8 cellular contexts compared by ENCODE assay signal in the genomic region with DNA sequence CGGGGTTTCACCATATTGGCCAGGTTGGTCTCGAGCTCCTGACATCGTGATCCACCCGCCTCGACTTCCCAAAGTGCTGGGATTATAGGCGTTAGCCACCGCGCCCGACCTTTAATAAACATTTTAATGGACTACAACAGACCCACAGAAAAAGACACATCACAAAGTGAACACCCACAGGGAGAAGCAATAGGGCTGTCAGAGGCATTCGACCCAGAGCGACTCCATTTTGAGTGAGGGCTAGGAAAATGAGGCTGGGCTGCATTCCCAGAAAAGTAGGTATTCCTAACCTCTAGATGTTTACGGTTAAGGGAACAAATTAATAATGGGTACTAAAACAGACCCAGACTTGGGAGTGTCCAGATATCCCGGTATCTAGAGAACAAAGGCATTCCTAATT. TPM values are rescaled to one million over a fixed set of nuclear protein-coding genes. Genes with fewer than 3 reads are reported as not detected.
DNase-seq lines count a peak whose midpoint lies in the region; ATAC-seq lines count a peak whose summit lies in the region.

No MANE protein-coding gene starts in this region.

- H3K9me3 ChIP-seq in iPS-15b (ENCODE audit: control insufficient read depth, insufficient read depth, low read length): no peaks in the 10 kb centered on the region

- peaks cover 0 to 28% of the 10 kb centered on the region in 2 donors for H3K9me3 Mint-ChIP-seq in activated naive CD4-positive, alpha-beta T cell treated with anti-CD3 and anti-CD28 coated beads, Interleukin-2, amount 50 U/mL, for 72 hours
- H3K9me3 Mint-ChIP-seq in stimulated activated memory B cell treated with anti-CD40 and anti-IgM and Interleukin-4, amounts not matched to agents 10 μg/mL and 1 μg/mL and 100 μg/mL, for 72 hours: peaks cover 2% of the 10 kb centered on the region

- H3K27me3 ChIP-seq in iPS-15b (ENCODE audit: control insufficient read depth, insufficient read depth, low read length): no peaks in the 10 kb centered on the region

- H3K27ac Mint-ChIP-seq in activated naive CD4-positive, alpha-beta T cell treated with anti-CD3 and anti-CD28 coated beads, Interleukin-2, amount 50 U/mL, for 72 hours: peak overlapping the region; percentile 65 to 88
- peak overlapping the region; percentile 94 for H3K27ac Mint-ChIP-seq in stimulated activated memory B cell treated with anti-CD40 and anti-IgM and Interleukin-4, amounts not matched to agents 10 μg/mL and 1 μg/mL and 100 μg/mL, for 72 hours

- no peaks in the 10 kb centered on the region for H3K27me3 Mint-ChIP-seq in stimulated activated memory B cell treated with anti-CD40 and anti-IgM and Interleukin-4, amounts not matched to agents 10 μg/mL and 1 μg/mL and 100 μg/mL, for 72 hours

- peaks cover 51 to 74% of the 10 kb centered on the region in 2 donors for H3K36me3 Mint-ChIP-seq in activated naive CD4-positive, alpha-beta T cell treated with anti-CD3 and anti-CD28 coated beads, Interleukin-2, amount 50 U/mL, for 72 hours
- peaks cover 40% of the 10 kb centered on the region for H3K36me3 Mint-ChIP-seq in stimulated activated memory B cell treated with anti-CD40 and anti-IgM and Interleukin-4, amounts not matched to agents 10 μg/mL and 1 μg/mL and 100 μg/mL, for 72 hours

- DNase-seq in NCI-H82 (lab: John Stamatoyannopoulos, UW): peak; percentile 7
- no peak for DNase-seq in NCI-H82 treated with DMSO at 0.1 percent for 48 hours (lab: John Stamatoyannopoulos, UW; ENCODE audit: unreplicated experiment)
- DNase-seq in activated naive CD4-positive, alpha-beta T cell treated with anti-CD3 and anti-CD28 coated beads, Interleukin-2, amount 50 U/mL, for 72 hours (ENCODE audit: low spot score in 2 of 2): no peak
- no peak for DNase-seq in iPS-NIHi11 (ENCODE audit: low spot score)
- no peak for DNase-seq in NCI-H187 (lab: John Stamatoyannopoulos, UW)

- H3K4me3 Mint-ChIP-seq in stimulated activated memory B cell treated with anti-CD40 and anti-IgM and Interleukin-4, amounts not matched to agents 10 μg/mL and 1 μg/mL and 100 μg/mL, for 72 hours: peak overlapping the region; percentile 92

- peaks cover 5% of the 10 kb centered on the region for H3K4me1 ChIP-seq in iPS-15b (ENCODE audit: control insufficient read depth, insufficient read depth, low read length)

- peaks cover 30% of the 10 kb centered on the region for H3K4me1 Mint-ChIP-seq in stimulated activated memory B cell treated with anti-CD40 and anti-IgM and Interleukin-4, amounts not matched to agents 10 μg/mL and 1 μg/mL and 100 μg/mL, for 72 hours

- no peak overlapping the region for H3K9ac ChIP-seq in iPS-15b (ENCODE audit: low read depth, low read length)

- peak overlapping the region; percentile 97 for H3K4me3 ChIP-seq in iPS-15b (ENCODE audit: low read depth, low read length)

- peaks cover 10% of the 10 kb centered on the region for H3K36me3 ChIP-seq in iPS-15b (ENCODE audit: control insufficient read depth, insufficient read depth, low read length)

- no peak for ATAC-seq in activated naive CD4-positive, alpha-beta T cell treated with anti-CD3 and anti-CD28 coated beads, Interleukin-2, amount 50 U/mL, for 72 hours
- no peak for ATAC-seq in stimulated activated memory B cell treated with anti-CD40 and anti-IgM and Interleukin-4, amounts not matched to agents 10 μg/mL and 1 μg/mL and 100 μg/mL, for 72 hours
- ATAC-seq in HG02588 (IDR thresholded peaks at IDR 0.05; ENCODE audit: unreplicated experiment): no peak

RNA-seq across cellular contexts. Expression of gene ZNF8, which starts 1.0 kb away (rescaled TPM):
- total RNA-seq in activated naive CD4-positive, alpha-beta T cell treated with anti-CD3 and anti-CD28 coated beads, Interleukin-2, amount 50 U/mL, for 72 hours: 1 to 10 TPM; 4.5 to 5.6 TPM

RNA-seq across cellular contexts. Expression of gene ERVK3-1, which starts 27.4 kb away (rescaled TPM):
- 10 to 100 TPM; 30.3 to 37.8 TPM for total RNA-seq in activated naive CD4-positive, alpha-beta T cell treated with anti-CD3 and anti-CD28 coated beads, Interleukin-2, amount 50 U/mL, for 72 hours

RNA-seq across cellular contexts. Expression of gene ZNF544, which starts 49.0 kb away (rescaled TPM):
- total RNA-seq in activated naive CD4-positive, alpha-beta T cell treated with anti-CD3 and anti-CD28 coated beads, Interleukin-2, amount 50 U/mL, for 72 hours: 10 to 100 TPM; 34.0 to 51.9 TPM

RNA-seq across cellular contexts. Expression of gene ZSCAN22, which starts 49.0 kb away (rescaled TPM):
- total RNA-seq in activated naive CD4-positive, alpha-beta T cell treated with anti-CD3 and anti-CD28 coated beads, Interleukin-2, amount 50 U/mL, for 72 hours: 1 to 10 TPM; 3.1 to 4.3 TPM
